Comparison of ENCODE assay signal across 13 cellular contexts in the genomic region with DNA sequence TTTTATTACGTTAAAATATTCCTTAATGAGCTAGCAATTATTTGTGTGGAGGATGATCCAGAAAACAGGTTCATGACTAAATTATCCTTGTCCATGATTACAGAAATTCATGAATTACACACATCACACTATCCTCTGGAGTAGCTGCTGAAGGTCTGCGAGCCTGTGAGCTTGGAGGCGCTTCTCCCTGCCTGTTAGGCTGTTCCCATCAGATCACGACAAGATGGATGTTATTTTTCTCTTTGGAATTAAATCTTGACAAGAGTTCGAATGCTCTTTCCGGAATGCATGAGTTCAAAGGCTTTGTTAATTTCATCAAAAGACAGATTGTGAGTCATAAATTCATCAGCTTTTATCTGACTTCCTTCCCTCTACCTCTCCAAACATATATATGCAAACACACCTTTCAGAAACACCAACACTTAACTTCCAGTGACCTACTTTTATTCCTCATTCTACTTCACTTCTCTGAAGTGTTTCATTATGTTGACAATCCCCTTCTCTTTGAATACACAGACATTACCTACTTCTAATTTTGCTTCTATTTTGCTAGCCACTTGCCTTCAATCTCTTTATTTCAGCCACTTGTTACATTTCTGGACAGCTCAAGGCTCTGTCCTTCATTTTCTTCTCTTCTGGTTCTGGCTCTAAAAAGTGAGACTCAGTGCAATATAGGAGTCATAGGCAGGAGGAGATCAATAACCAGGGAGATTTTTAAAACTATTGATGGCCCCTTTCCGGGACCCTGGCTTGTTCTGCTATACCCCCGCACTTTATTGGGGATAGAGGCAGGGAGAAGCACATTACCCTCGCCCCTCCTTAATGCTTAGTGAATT.
DNase-seq lines count a peak whose midpoint lies in the region; ATAC-seq and TF ChIP-seq lines count a peak whose summit lies in the region.
"Had no signal": no experiment of that assay in that cellular context is flagged by ENCODE, and none has a peak within 500 bp of the region (broad histone marks: within the 10 kb centered on the region; RNA-seq: fewer than 3 reads in every experiment).

No MANE protein-coding gene starts in this region.

- WGBS in lung, 2 donors = 71 to 82% methylated on average over 9 of the region's 9 CpGs
- WGBS in body of pancreas, 2 donors = 87% methylated on average over 9 of the region's 9 CpGs

- intact Hi-C loops in PC-3 (cut with micrococcal nuclease) = no loop called here
- intact Hi-C loops in body of pancreas (cut with DNase I) = no loop called here

- H3K27me3 Mint-ChIP-seq in CD4-positive, CD25-positive, alpha-beta regulatory T cell = no peaks in the 10 kb centered on the region
- H3K27me3 Mint-ChIP-seq in activated T-cell treated with anti-CD3 and anti-CD28 coated beads, Interleukin-2, amount 50 U/mL, for 4 hours (ENCODE audit: low read depth) = no peaks in the 10 kb centered on the region
- H3K27me3 Mint-ChIP-seq: activated B cell treated with CpG ODN at 0.5 μM for 24 hours had no signal

- H2AFZ ChIP-seq in PC-3 (ENCODE audit: low read length) = no peak overlapping the region

- CTCF ChIA-PET in PC-3 (lab: Charles Lee) = no interaction called here

- no peaks in the 10 kb centered on the region for H3K79me2 ChIP-seq in PC-3 (ENCODE audit: low read length)

- no peaks in the 10 kb centered on the region for H3K9me2 ChIP-seq in PC-3 (replicated peaks; ENCODE audit: low read length)

- ATAC-seq in CD4-positive, CD25-positive, alpha-beta regulatory T cell (ENCODE audit: low read depth in 2 of 2) = peak; percentile 84 to 91
- ATAC-seq in activated T-cell treated with anti-CD3 and anti-CD28 coated beads, Interleukin-2, amount 50 U/mL, for 4 hours = peak; percentile 62 to 84
- peak; percentile 80 for ATAC-seq in lung (ENCODE audit: insufficient read depth, low FRiP score)
- ATAC-seq in HG02852 (IDR thresholded peaks at IDR 0.05; ENCODE audit: unreplicated experiment) = no peak
- ATAC-seq in PC-3 = no peak
- no peak for ATAC-seq in body of pancreas

- no peaks in the 10 kb centered on the region for H3K9me3 ChIP-seq in CD4-positive, CD25-positive, alpha-beta regulatory T cell (ENCODE audit: control insufficient read depth in 2 of 2, low read length in 2 of 2)
- H3K9me3 ChIP-seq in lung (ENCODE audit: control insufficient read depth in 2 of 2, insufficient read depth in 1 of 2, low read length in 1 of 2) (peaks cover 0 to 2% of the 10 kb centered on the region in 2 donors), PC-3 (ENCODE audit: low read length) (no peaks in the 10 kb centered on the region), body of pancreas (no peaks in the 10 kb centered on the region)
- H3K9me3 ChIP-seq: SJCRH30 had no signal

- peaks cover 20% of the 10 kb centered on the region for H3K4me1 ChIP-seq in CD4-positive, CD25-positive, alpha-beta regulatory T cell (ENCODE audit: control insufficient read depth, insufficient read depth, low read length, poor library complexity, severe bottlenecking)
- H3K4me1 ChIP-seq in lung (ENCODE audit: control insufficient read depth in 2 of 2, insufficient read depth in 2 of 2, low read length in 2 of 2) = peaks cover 0 to 1% of the 10 kb centered on the region in 2 donors
- H3K4me1 ChIP-seq in PC-3 (ENCODE audit: insufficient read depth, low read length) = no peaks in the 10 kb centered on the region
- H3K4me1 ChIP-seq in body of pancreas = no peaks in the 10 kb centered on the region
- H3K4me1 ChIP-seq: SJCRH30 had no signal

- H3K27ac ChIP-seq in CD4-positive, CD25-positive, alpha-beta regulatory T cell (ENCODE audit: insufficient read depth, low read length, poor library complexity, severe bottlenecking) = peak overlapping the region; percentile 63
- H3K27ac ChIP-seq in lung (ENCODE audit: low read depth in 1 of 2, low read length in 1 of 2) (peak overlapping the region in 1 of 2 donors; percentile 20), PC-3 (ENCODE audit: low read length) (no peak overlapping the region), body of pancreas (peak overlapping the region in 1 of 4 donors; percentile 34)
- H3K27ac ChIP-seq: SJCRH30 had no signal

- H3K27ac Mint-ChIP-seq in CD4-positive, CD25-positive, alpha-beta regulatory T cell = peak overlapping the region; percentile 64 to 97 (median 90)
- H3K27ac Mint-ChIP-seq: activated B cell treated with CpG ODN at 0.5 μM for 24 hours had no signal

- no peaks in the 10 kb centered on the region for H3K27me3 ChIP-seq in CD4-positive, CD25-positive, alpha-beta regulatory T cell (ENCODE audit: control insufficient read depth, insufficient read depth, low read length)
- H3K27me3 ChIP-seq in lung (ENCODE audit: control insufficient read depth, insufficient read depth) (no peaks in the 10 kb centered on the region), PC-3 (ENCODE audit: low read length) (no peaks in the 10 kb centered on the region), body of pancreas (no peaks in the 10 kb centered on the region)
- H3K27me3 ChIP-seq: SJCRH30 had no signal

- peak in 2 of 3 donors; percentile 52 to 65 for DNase-seq in CD4-positive, CD25-positive, alpha-beta regulatory T cell
- peak; percentile 9 for DNase-seq in LoVo (ENCODE audit: low spot score)
- DNase-seq in activated T-cell treated with anti-CD3 and anti-CD28 coated beads, Interleukin-2, amount 50 U/mL, for 4 hours = no peak
- no peak for DNase-seq in lung (ENCODE audit: low spot score)
- no peak for DNase-seq in PC-3
- DNase-seq in NCI-H146 (lab: John Stamatoyannopoulos, UW) = no peak
- DNase-seq in body of pancreas = no peak
- DNase-seq: activated B cell treated with CpG ODN at 0.5 μM for 24 hours; activated gamma-delta T cell; SJCRH30; stimulated activated CD4-positive, alpha-beta T cell treated with anti-CD3 and anti-CD28 coated beads, Interleukin-4, amount 100 ng/mL, for 4 hours; stimulated activated naive CD4-positive, alpha-beta T cell treated with Interleukin-2 at 50 U/mL for 16 hours had no signal

- peaks cover 0 to 8% (median 0%) of the 10 kb centered on the region in 7 donors for H3K9me3 Mint-ChIP-seq in CD4-positive, CD25-positive, alpha-beta regulatory T cell
- peaks cover 12% of the 10 kb centered on the region for H3K9me3 Mint-ChIP-seq in activated T-cell treated with anti-CD3 and anti-CD28 coated beads, Interleukin-2, amount 50 U/mL, for 4 hours
- H3K9me3 Mint-ChIP-seq: activated B cell treated with CpG ODN at 0.5 μM for 24 hours had no signal

- H3K4me2 ChIP-seq in PC-3 (ENCODE audit: low read length) = no peak overlapping the region

- H3K36me3 ChIP-seq in CD4-positive, CD25-positive, alpha-beta regulatory T cell (ENCODE audit: control insufficient read depth, insufficient read depth, low read length) = no peaks in the 10 kb centered on the region
- H3K36me3 ChIP-seq in lung (ENCODE audit: control insufficient read depth in 2 of 2, insufficient read depth in 2 of 2, low read length in 2 of 2) (no peaks in the 10 kb centered on the region), PC-3 (ENCODE audit: low read depth, low read length) (no peaks in the 10 kb centered on the region), body of pancreas (replicated peaks in 1 of 2; ENCODE audit: insufficient read depth in 1 of 2, low read depth in 2 of 2) (no peaks in the 10 kb centered on the region)
- H3K36me3 ChIP-seq: SJCRH30 had no signal

- peaks cover 30 to 60% (median 46%) of the 10 kb centered on the region in 4 donors for H3K4me1 Mint-ChIP-seq in CD4-positive, CD25-positive, alpha-beta regulatory T cell
- peaks cover 55% of the 10 kb centered on the region for H3K4me1 Mint-ChIP-seq in activated T-cell treated with anti-CD3 and anti-CD28 coated beads, Interleukin-2, amount 50 U/mL, for 4 hours (ENCODE audit: low read depth)

- TF ChIP-seq CTCF in lung (IDR thresholded peaks at IDR 0.05; ENCODE audit: control extremely low read depth, extremely low read depth) (no peak), PC-3 (conservative IDR thresholded peaks at IDR 0.05; ENCODE audit: low read depth, low read length) (no peak), body of pancreas (IDR thresholded peaks at IDR 0.05) (no peak)

- H3K4me3 ChIP-seq in CD4-positive, CD25-positive, alpha-beta regulatory T cell (ENCODE audit: low read depth, low read length) = peak overlapping the region; percentile 56
- H3K4me3 ChIP-seq in lung (no peak overlapping the region), PC-3 (ENCODE audit: low read length) (no peak overlapping the region), body of pancreas (no peak overlapping the region)
- H3K4me3 ChIP-seq: SJCRH30 had no signal

- TF ChIP-seq POLR2A in body of pancreas (IDR thresholded peaks at IDR 0.05) = no peak

- POLR2A ChIA-PET in PC-3 (lab: Charles Lee; ENCODE audit: unreplicated experiment) = no interaction called here

- peak overlapping the region; percentile 30 to 75 (median 39) for H3K4me3 Mint-ChIP-seq in CD4-positive, CD25-positive, alpha-beta regulatory T cell
- peak overlapping the region; percentile 37 for H3K4me3 Mint-ChIP-seq in activated T-cell treated with anti-CD3 and anti-CD28 coated beads, Interleukin-2, amount 50 U/mL, for 4 hours
- H3K4me3 Mint-ChIP-seq: activated B cell treated with CpG ODN at 0.5 μM for 24 hours had no signal

- peaks cover 5% of the 10 kb centered on the region for H3K36me3 Mint-ChIP-seq in CD4-positive, CD25-positive, alpha-beta regulatory T cell
- H3K36me3 Mint-ChIP-seq in activated T-cell treated with anti-CD3 and anti-CD28 coated beads, Interleukin-2, amount 50 U/mL, for 4 hours (ENCODE audit: insufficient read depth) = peaks cover 2% of the 10 kb centered on the region

- H4K20me1 ChIP-seq in PC-3 (ENCODE audit: low read length) = no peaks in the 10 kb centered on the region

- no peaks in the 10 kb centered on the region for H3F3A ChIP-seq in PC-3 (ENCODE audit: low read length, unreplicated experiment)

- BruUV-seq in PC-3 (replicated peaks; lab: Mats Ljungman, UMichigan) = no TSS peak

- H3K9ac ChIP-seq in PC-3 (ENCODE audit: low read length) = no peak overlapping the region

Comparison
In these comparisons a context has a peak if more than half of its experiments do, and no peak if none do; other contexts are left out.
1. ATAC-seq: peak in CD4-positive, CD25-positive, alpha-beta regulatory T cell (2 of 2), activated T-cell treated with anti-CD3 and anti-CD28 coated beads, Interleukin-2, amount 50 U/mL, for 4 hours (2 of 2) and lung (single experiment); none in HG02852 (single experiment), PC-3 (single experiment) and body of pancreas (single experiment).
2. DNase-seq: peak in CD4-positive, CD25-positive, alpha-beta regulatory T cell (2 of 3) and LoVo (single experiment); none in activated T-cell treated with anti-CD3 and anti-CD28 coated beads, Interleukin-2, amount 50 U/mL, for 4 hours (single experiment), lung (single experiment), PC-3 (single experiment), NCI-H146 (single experiment) and body of pancreas (0 of 4).